ENCODE assay signal across 11 cellular contexts in the genomic region with DNA sequence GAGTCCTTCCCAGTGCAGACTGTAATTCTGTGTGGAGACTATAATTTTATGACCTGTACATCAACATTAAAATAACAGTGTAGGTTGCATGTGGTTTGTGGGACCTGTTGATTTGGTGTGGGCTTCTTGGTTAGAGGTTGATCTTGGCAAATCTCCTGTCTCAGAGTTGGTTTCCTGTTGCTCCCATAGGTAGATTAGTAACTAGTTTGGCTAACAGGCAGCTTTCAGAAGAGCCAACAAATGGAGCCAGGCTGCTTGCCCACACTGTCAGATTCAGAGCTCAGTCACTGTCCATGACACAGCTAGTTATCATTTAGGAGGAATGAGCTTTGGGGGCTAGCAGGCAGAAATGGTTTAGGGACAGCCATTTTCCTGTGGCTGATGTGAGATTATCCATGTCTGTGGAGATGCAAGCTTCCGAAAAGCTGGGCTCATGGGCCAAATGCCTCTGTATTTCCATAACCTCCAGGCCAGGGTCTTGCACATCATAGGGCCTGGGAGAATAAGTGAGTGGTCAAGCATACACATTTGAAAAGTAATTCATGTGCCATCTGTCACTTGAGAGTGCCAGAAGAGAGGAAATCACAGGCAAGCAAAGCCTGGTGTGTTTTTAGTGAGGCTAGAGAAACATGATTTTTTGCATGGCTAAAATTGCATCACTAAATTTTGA. TPM values are rescaled to one million over a fixed set of nuclear protein-coding genes. Genes with fewer than 3 reads are reported as not detected.
DNase-seq lines count a peak whose midpoint lies in the region; ATAC-seq and TF ChIP-seq lines count a peak whose summit lies in the region.
"Had no signal": no experiment of that assay in that cellular context is flagged by ENCODE, and none has a peak within 500 bp of the region (broad histone marks: within the 10 kb centered on the region; RNA-seq: fewer than 3 reads in every experiment).

No MANE protein-coding gene starts in this region.

- peaks cover 17% of the 10 kb centered on the region for H3K36me3 ChIP-seq in thymus (ENCODE audit: control insufficient read depth, insufficient read depth)

- no peak for TF ChIP-seq CTCF in glutamatergic neuron (IDR thresholded peaks at IDR 0.05; ENCODE audit: partially characterized antibody, unreplicated experiment)

- no peak overlapping the region for H3K4me3 ChIP-seq in thymus (ENCODE audit: low read length)
- H3K4me3 ChIP-seq: heart right ventricle, sigmoid colon had no signal

- peaks cover 89% of the 10 kb centered on the region for H3K4me1 Mint-ChIP-seq in activated T-cell treated with anti-CD3 and anti-CD28 coated beads, Interleukin-2, amount 50 U/mL, for 72 hours (ENCODE audit: low read depth)
- H3K4me1 Mint-ChIP-seq in glutamatergic neuron (ENCODE audit: low read depth, unreplicated experiment), result peaks cover 34% of the 10 kb centered on the region

- H3K27me3 Mint-ChIP-seq in activated T-cell treated with anti-CD3 and anti-CD28 coated beads, Interleukin-2, amount 50 U/mL, for 72 hours (ENCODE audit: low read depth), result no peaks in the 10 kb centered on the region
- peaks cover 3% of the 10 kb centered on the region for H3K27me3 Mint-ChIP-seq in glutamatergic neuron (ENCODE audit: unreplicated experiment)

- peak overlapping the region; percentile 25 for H3K27ac ChIP-seq in thymus (ENCODE audit: low read depth)
- H3K27ac ChIP-seq: sigmoid colon had no signal

- H3K4me1 ChIP-seq in thymus (ENCODE audit: control insufficient read depth, insufficient read depth, low read length), result peaks cover 24% of the 10 kb centered on the region
- H3K4me1 ChIP-seq: sigmoid colon had no signal

- WGBS in thymus, result 94% methylated on average over 1 of the region's 1 CpG

- H3K27me3 ChIP-seq in thymus (ENCODE audit: control insufficient read depth, insufficient read depth), result no peaks in the 10 kb centered on the region
- H3K27me3 ChIP-seq: heart right ventricle, sigmoid colon had no signal

- DNase-seq in activated gamma-delta T cell treated with Interleukin-2 at 50 U/mL for 16 hours (peak; percentile 11), activated gamma-delta T cell (lab: John Stamatoyannopoulos, UW) (no peak), glutamatergic neuron (no peak), NCI-H1092 (lab: John Stamatoyannopoulos, UW) (no peak), DMS53 (lab: John Stamatoyannopoulos, UW) (no peak)
- peak; percentile 12 for DNase-seq in activated T-cell treated with anti-CD3 and anti-CD28 coated beads, Interleukin-2, amount 50 U/mL, for 72 hours
- DNase-seq: sigmoid colon had no signal

- peak overlapping the region; percentile 25 for H3K27ac Mint-ChIP-seq in activated T-cell treated with anti-CD3 and anti-CD28 coated beads, Interleukin-2, amount 50 U/mL, for 72 hours
- H3K27ac Mint-ChIP-seq in glutamatergic neuron (ENCODE audit: unreplicated experiment), result peak overlapping the region; percentile 86

- ATAC-seq in activated T-cell treated with anti-CD3 and anti-CD28 coated beads, Interleukin-2, amount 50 U/mL, for 72 hours (replicated peaks in 1 of 2), result peak; percentile 52 to 60
- ATAC-seq in HG02870 (IDR thresholded peaks at IDR 0.05; ENCODE audit: unreplicated experiment), result no peak

- H3K36me3 Mint-ChIP-seq in activated T-cell treated with anti-CD3 and anti-CD28 coated beads, Interleukin-2, amount 50 U/mL, for 72 hours (ENCODE audit: insufficient read depth in 2 of 2), result peaks cover 9 to 21% of the 10 kb centered on the region in 2 donors
- H3K36me3 Mint-ChIP-seq in glutamatergic neuron (ENCODE audit: unreplicated experiment), result no peaks in the 10 kb centered on the region

- H3K9me3 Mint-ChIP-seq in activated T-cell treated with anti-CD3 and anti-CD28 coated beads, Interleukin-2, amount 50 U/mL, for 72 hours, result no peaks in the 10 kb centered on the region
- peaks cover 5% of the 10 kb centered on the region for H3K9me3 Mint-ChIP-seq in glutamatergic neuron (ENCODE audit: unreplicated experiment)

- no peaks in the 10 kb centered on the region for H3K9me3 ChIP-seq in thymus (ENCODE audit: control insufficient read depth)
- H3K9me3 ChIP-seq: heart right ventricle, sigmoid colon had no signal

- H3K4me3 Mint-ChIP-seq in activated T-cell treated with anti-CD3 and anti-CD28 coated beads, Interleukin-2, amount 50 U/mL, for 72 hours, result peak overlapping the region; percentile 33 to 56
- no peak overlapping the region for H3K4me3 Mint-ChIP-seq in glutamatergic neuron (ENCODE audit: unreplicated experiment)

RNA-seq across cellular contexts. Expression of a gene that starts 33.4 kb away (rescaled TPM):
- 100 to 1,000 TPM in 1 of 2 donors, 10 to 100 TPM in 1; 94.2 to 109 TPM for total RNA-seq in activated T-cell treated with anti-CD3 and anti-CD28 coated beads, Interleukin-2, amount 50 U/mL, for 72 hours
- 92.6 TPM for total RNA-seq in glutamatergic neuron (ENCODE audit: unreplicated experiment)
- 114 TPM for polyA plus RNA-seq in thymus

RNA-seq across cellular contexts. Expression of a gene that starts 54.6 kb away (rescaled TPM):
- total RNA-seq in activated T-cell treated with anti-CD3 and anti-CD28 coated beads, Interleukin-2, amount 50 U/mL, for 72 hours, result 100 to 1,000 TPM; 595 to 606 TPM
- total RNA-seq in glutamatergic neuron (ENCODE audit: unreplicated experiment), result 0.54 TPM
- 56.2 TPM for polyA plus RNA-seq in thymus

RNA-seq across cellular contexts. Expression of a gene that starts 55.4 kb away (rescaled TPM):
- under 1 TPM; 0.36 to 0.76 TPM for total RNA-seq in activated T-cell treated with anti-CD3 and anti-CD28 coated beads, Interleukin-2, amount 50 U/mL, for 72 hours
- 125 TPM for total RNA-seq in glutamatergic neuron (ENCODE audit: unreplicated experiment)
- polyA plus RNA-seq in thymus, result 0.94 TPM
- total RNA-seq: NCI-H460 had no signal

Comparison
In these comparisons a context has a peak if more than half of its experiments do, and no peak if none do; other contexts are left out.
1. DNase-seq: peak in activated gamma-delta T cell treated with Interleukin-2 at 50 U/mL for 16 hours (single experiment) and activated T-cell treated with anti-CD3 and anti-CD28 coated beads, Interleukin-2, amount 50 U/mL, for 72 hours (2 of 2); none in activated gamma-delta T cell (single experiment), glutamatergic neuron (single experiment), NCI-H1092 (single experiment) and DMS53 (single experiment).
2. RNA of a gene that starts 54.6 kb away (total RNA-seq): 595 to 606 TPM in activated T-cell treated with anti-CD3 and anti-CD28 coated beads, Interleukin-2, amount 50 U/mL, for 72 hours; 0.54 TPM in glutamatergic neuron (single experiment); every median in the first group is over 100 times any median in the second.
3. RNA of a gene that starts 55.4 kb away (total RNA-seq): 125 TPM in glutamatergic neuron (single experiment); 0.36 to 0.76 TPM in activated T-cell treated with anti-CD3 and anti-CD28 coated beads, Interleukin-2, amount 50 U/mL, for 72 hours; every median in the first group is over 10 times any median in the second.